15 cellular contexts compared by ENCODE assay signal in genomic region chr4:15042529-15043167, GRCh38. TPM values are rescaled to one million over a fixed set of nuclear protein-coding genes. Genes with fewer than 3 reads are reported as not detected.
DNase-seq lines count a peak whose midpoint lies in the region; ATAC-seq and TF ChIP-seq lines count a peak whose summit lies in the region.
"Had no signal": no experiment of that assay in that cellular context is flagged by ENCODE, and none has a peak within 500 bp of the region (broad histone marks: within the 10 kb centered on the region; RNA-seq: fewer than 3 reads in every experiment).

No MANE protein-coding gene starts in this region.

- no peaks in the 10 kb centered on the region for H3K4me1 Mint-ChIP-seq in activated CD8-positive, alpha-beta T cell treated with anti-CD3 and anti-CD28 coated beads, Interleukin-2, amount 10 ng/mL, durations not matched to agents 7 days and 5 days (ENCODE audit: low read depth)

- no peak for TF ChIP-seq CTCF in PC-3 (conservative IDR thresholded peaks at IDR 0.05; ENCODE audit: low read depth, low read length)
- TF ChIP-seq CTCF in GM13977 (IDR thresholded peaks at IDR 0.05; ENCODE audit: extremely low read depth, insufficient read depth, missing control alignments): no peak
- no peak for TF ChIP-seq CTCF in foreskin fibroblast (IDR thresholded peaks at IDR 0.05; ENCODE audit: low read depth, low read length)

- no peak overlapping the region for H2BK5ac ChIP-seq in mesenchymal stem cell (ENCODE audit: low read depth, low read length, poor library complexity, severe bottlenecking)

- H3K9me3 ChIP-seq in PC-3 (ENCODE audit: low read length): no peaks in the 10 kb centered on the region
- no peaks in the 10 kb centered on the region for H3K9me3 ChIP-seq in mesenchymal stem cell (ENCODE audit: control insufficient read depth, low read length)
- H3K9me3 ChIP-seq: stomach had no signal

- 58% methylated on average over 2 of the region's 4 CpGs for WGBS in mesenchymal stem cell

- H3K4me3 Mint-ChIP-seq in activated CD8-positive, alpha-beta T cell treated with anti-CD3 and anti-CD28 coated beads, Interleukin-2, amount 10 ng/mL, durations not matched to agents 7 days and 5 days: no peak overlapping the region

- H3K36me3 ChIP-seq in PC-3 (ENCODE audit: low read depth, low read length) (no peaks in the 10 kb centered on the region), mesenchymal stem cell (ENCODE audit: control insufficient read depth in 1 of 2, insufficient read depth in 2 of 2, low read depth in 1 of 2, low read length in 2 of 2) (peaks cover 10 to 91% of the 10 kb centered on the region in 2 experiments)

- BruUV-seq in PC-3 (replicated peaks; lab: Mats Ljungman, UMichigan): no TSS peak

- H3K23ac ChIP-seq in mesenchymal stem cell (ENCODE audit: low read length in 2 of 2): no peak overlapping the region

- no peak overlapping the region for H4K91ac ChIP-seq in mesenchymal stem cell (ENCODE audit: low read length)

- peaks cover 8% of the 10 kb centered on the region for H3K36me3 Mint-ChIP-seq in activated CD8-positive, alpha-beta T cell treated with anti-CD3 and anti-CD28 coated beads, Interleukin-2, amount 10 ng/mL, durations not matched to agents 7 days and 5 days (ENCODE audit: low read depth)

- H3K4me3 ChIP-seq in PC-3 (ENCODE audit: low read length) (no peak overlapping the region), mesenchymal stem cell (ENCODE audit: insufficient read depth in 1 of 2, low read depth in 1 of 2, low read length in 2 of 2) (no peak overlapping the region), foreskin fibroblast (ENCODE audit: low read depth in 1 of 2, low read length in 2 of 2) (no peak overlapping the region)
- H3K4me3 ChIP-seq: stomach had no signal

- H4K8ac ChIP-seq in mesenchymal stem cell (ENCODE audit: low read length): no peak overlapping the region

- no peak overlapping the region for H3K4ac ChIP-seq in mesenchymal stem cell (ENCODE audit: low read depth in 1 of 2, low read length in 2 of 2)

- ATAC-seq in PC-3: peak; percentile 20; the same call in 1 of the 2 replicates
- ATAC-seq in activated CD8-positive, alpha-beta T cell treated with anti-CD3 and anti-CD28 coated beads, Interleukin-2, amount 10 ng/mL, durations not matched to agents 7 days and 5 days: no peak

- in situ Hi-C loops in GM13977 (cut with MboI; ENCODE audit: low pct_unique_long_range_greater_than_20kb, low sequenced_read_pairs, unreplicated experiment): no loop called here

- no peak overlapping the region for H2AK5ac ChIP-seq in mesenchymal stem cell (ENCODE audit: low read length, severe bottlenecking)

- no peak overlapping the region for H3K27ac Mint-ChIP-seq in activated CD8-positive, alpha-beta T cell treated with anti-CD3 and anti-CD28 coated beads, Interleukin-2, amount 10 ng/mL, durations not matched to agents 7 days and 5 days
- H3K27ac Mint-ChIP-seq: progenitor cell of endocrine pancreas had no signal

- no peaks in the 10 kb centered on the region for H3K79me2 ChIP-seq in PC-3 (ENCODE audit: low read length)

- H3K79me1 ChIP-seq in mesenchymal stem cell (replicated peaks; ENCODE audit: low read length, poor library complexity, severe bottlenecking): no peaks in the 10 kb centered on the region

- H3K27ac ChIP-seq in PC-3 (ENCODE audit: low read length) (no peak overlapping the region), cingulate gyrus (ENCODE audit: low read depth, low read length) (peak overlapping the region; percentile 23), mesenchymal stem cell (ENCODE audit: low read length, poor library complexity, severe bottlenecking) (peak overlapping the region; percentile 69)
- H3K27ac ChIP-seq: VCaP had no signal

- H4K20me1 ChIP-seq in PC-3 (ENCODE audit: low read length): no peaks in the 10 kb centered on the region

- H3K27me3 ChIP-seq in PC-3 (ENCODE audit: low read length): no peaks in the 10 kb centered on the region
- no peaks in the 10 kb centered on the region for H3K27me3 ChIP-seq in mesenchymal stem cell (ENCODE audit: control insufficient read depth in 1 of 2, insufficient read depth in 1 of 2, low read length in 2 of 2)
- H3K27me3 ChIP-seq: stomach had no signal

- no peak overlapping the region for H3K14ac ChIP-seq in mesenchymal stem cell (ENCODE audit: low read length in 2 of 2)

- no peak overlapping the region for H3K18ac ChIP-seq in mesenchymal stem cell (ENCODE audit: low read depth in 1 of 2, low read length in 2 of 2)

- H3K4me1 ChIP-seq in PC-3 (ENCODE audit: insufficient read depth, low read length): peaks cover 12% of the 10 kb centered on the region
- no peaks in the 10 kb centered on the region for H3K4me1 ChIP-seq in mesenchymal stem cell (ENCODE audit: control insufficient read depth, insufficient read depth, low read depth, low read length)

- intact Hi-C loops in PC-3 (cut with micrococcal nuclease): no loop called here

- H2BK15ac ChIP-seq in mesenchymal stem cell (ENCODE audit: low read depth, poor library complexity, severe bottlenecking): no peak overlapping the region

- POLR2A ChIA-PET in PC-3 (lab: Charles Lee; ENCODE audit: unreplicated experiment): no interaction called here
- POLR2A ChIA-PET in activated CD8-positive, alpha-beta T cell treated with anti-CD3 and anti-CD28 coated beads, Interleukin-2, amount 10 ng/mL, durations not matched to agents 7 days and 5 days (lab: Charles Lee): no interaction called here

- CTCF ChIA-PET in PC-3 (lab: Charles Lee): no interaction called here
- CTCF ChIA-PET in activated CD8-positive, alpha-beta T cell treated with anti-CD3 and anti-CD28 coated beads, Interleukin-2, amount 10 ng/mL, durations not matched to agents 7 days and 5 days (lab: Charles Lee): no interaction called here

- no peaks in the 10 kb centered on the region for H3K9me3 Mint-ChIP-seq in activated CD8-positive, alpha-beta T cell treated with anti-CD3 and anti-CD28 coated beads, Interleukin-2, amount 10 ng/mL, durations not matched to agents 7 days and 5 days (ENCODE audit: insufficient read depth)

- H3F3A ChIP-seq in PC-3 (ENCODE audit: low read length, unreplicated experiment): no peaks in the 10 kb centered on the region

- no peaks in the 10 kb centered on the region for H3K9me2 ChIP-seq in PC-3 (replicated peaks; ENCODE audit: low read length)

- H2AFZ ChIP-seq in PC-3 (ENCODE audit: low read length) (no peak overlapping the region), mesenchymal stem cell (ENCODE audit: low read depth, low read length) (no peak overlapping the region)

- H2BK12ac ChIP-seq in mesenchymal stem cell (ENCODE audit: low read length in 2 of 2): no peak overlapping the region

- no peak overlapping the region for H2BK120ac ChIP-seq in mesenchymal stem cell (ENCODE audit: low read depth, low read length)

- H3K9ac ChIP-seq in PC-3 (ENCODE audit: low read length) (no peak overlapping the region), mesenchymal stem cell (ENCODE audit: low read length) (peak overlapping the region; percentile 41)

- H3K4me2 ChIP-seq in PC-3 (ENCODE audit: low read length) (no peak overlapping the region), mesenchymal stem cell (ENCODE audit: low read length, poor library complexity, severe bottlenecking) (no peak overlapping the region)

- peak; percentile 64 for DNase-seq in A172 (ENCODE audit: low spot score)
- DNase-seq in PC-3: peak; percentile 66
- no peak for DNase-seq in mesenchymal stem cell
- no peak for DNase-seq in activated effector memory CD4-positive, alpha-beta T cell treated with anti-CD3 and anti-CD28 coated beads, Interleukin-2, amount 50 U/mL, for 16 hours
- no peak for DNase-seq in GM13977 (ENCODE audit: low spot score)
- no peak for DNase-seq in activated CD8-positive, alpha-beta T cell treated with anti-CD3 and anti-CD28 coated beads, Interleukin-2, amount 10 ng/mL, durations not matched to agents 7 days and 5 days
- DNase-seq in foreskin fibroblast: no peak
- DNase-seq: activated naive CD4-positive, alpha-beta T cell treated with Interleukin-2 at 50 U/mL for 16 hours; GDM1; kidney; NCI-H1417 treated with DMSO at 0.1 percent for 48 hours; stomach had no signal

- no peaks in the 10 kb centered on the region for H3K27me3 Mint-ChIP-seq in activated CD8-positive, alpha-beta T cell treated with anti-CD3 and anti-CD28 coated beads, Interleukin-2, amount 10 ng/mL, durations not matched to agents 7 days and 5 days (ENCODE audit: low read depth)
- H3K27me3 Mint-ChIP-seq: progenitor cell of endocrine pancreas had no signal

RNA-seq across cellular contexts. Expression of gene CPEB2, which starts 40.4 kb away (rescaled TPM):
- total RNA-seq in A172 (2014; rRNA removed; shearing (Covaris generic)): 2.2 and 5.3 TPM in 2 replicates
- total RNA-seq in PC-3 (2014; rRNA removed): 1.8 and 2.4 TPM in 2 replicates
- 7.9 TPM for polyA plus RNA-seq in mesenchymal stem cell (2013, experiment 1 of 2)
- 8.5 TPM for polyA plus RNA-seq in mesenchymal stem cell (2013, experiment 2 of 2)
- 1 to 10 TPM; 8.8 to 9.7 TPM for total RNA-seq in activated CD8-positive, alpha-beta T cell treated with anti-CD3 and anti-CD28 coated beads, Interleukin-2, amount 10 ng/mL, durations not matched to agents 7 days and 5 days

Comparison
In these comparisons a context has a peak if more than half of its experiments do, and no peak if none do; other contexts are left out.
1. DNase-seq: peak in A172 (single experiment) and PC-3 (single experiment); none in mesenchymal stem cell (single experiment), activated effector memory CD4-positive, alpha-beta T cell treated with anti-CD3 and anti-CD28 coated beads, Interleukin-2, amount 50 U/mL, for 16 hours (single experiment), GM13977 (single experiment), activated CD8-positive, alpha-beta T cell treated with anti-CD3 and anti-CD28 coated beads, Interleukin-2, amount 10 ng/mL, durations not matched to agents 7 days and 5 days (single experiment) and foreskin fibroblast (0 of 2).